ENCODE assay signal across 10 cellular contexts in genomic region chr10:116740971-116741370, GRCh38. TPM values are rescaled to one million over a fixed set of nuclear protein-coding genes. Genes with fewer than 3 reads are reported as not detected.
DNase-seq lines count a peak whose midpoint lies in the region; ATAC-seq and TF ChIP-seq lines count a peak whose summit lies in the region.
"Had no signal": no experiment of that assay in that cellular context is flagged by ENCODE, and none has a peak within 500 bp of the region (broad histone marks: within the 10 kb centered on the region; RNA-seq: fewer than 3 reads in every experiment).

No MANE protein-coding gene starts in this region.

- H3K9me3 ChIP-seq in AG04450 (ENCODE audit: control insufficient read depth, insufficient read depth, low read length) = no peaks in the 10 kb centered on the region

- ATAC-seq in left ventricle myocardium superior = no peak

- DNase-seq in AG04450 (ENCODE audit: low read depth, low spot score) (no peak), RWPE1 (ENCODE audit: low spot score) (no peak), left ventricle myocardium superior (peak; percentile 46), posterior cingulate gyrus (peak in 8 of 10 donors; percentile 27 to 89 (median 33)), mucosa of gallbladder (ENCODE audit: low spot score) (no peak), AG08396 (ENCODE audit: low spot score) (no peak)
- no peak for DNase-seq in activated CD4-positive, alpha-beta T cell treated with anti-CD3 and anti-CD28 coated beads, Interleukin-2, amount 50 U/mL, for 1 hour
- no peak for DNase-seq in activated CD4-positive, alpha-beta T cell treated with anti-CD3 and anti-CD28 coated beads, Interleukin-2, amount 50 U/mL, for 4 hours
- DNase-seq: Kasumi-1 had no signal

- no peaks in the 10 kb centered on the region for H3K27me3 ChIP-seq in AG04450 (ENCODE audit: control insufficient read depth, insufficient read depth, low read length)

- H3K4me3 ChIP-seq in AG04450 (ENCODE audit: low read depth, low read length) = peak overlapping the region; percentile 79

- intact Hi-C loops in left ventricle myocardium superior (cut with micrococcal nuclease) (no loop called here), posterior cingulate gyrus (cut with DNase I) (loop anchor here (5.0 kb wide), 1 partner anchor 49 kb away; no protein-coding TSS in a partner anchor)

- TF ChIP-seq CTCF in AG04450 (IDR thresholded peaks at IDR 0.05; ENCODE audit: low read depth, low read length) = no peak
- no peak for TF ChIP-seq CTCF in RWPE1 (conservative IDR thresholded peaks at IDR 0.05; ENCODE audit: low read depth)

- POLR2A ChIA-PET in AG04450 (lab: Yijun Ruan, JAX) (interaction anchor here (0.7 kb wide), 1 partner anchor 8 kb away, joined by 5 read pairs; no protein-coding TSS in a partner anchor), RWPE1 (lab: Yijun Ruan, JAX; ENCODE audit: low non-redundant PET) (interaction anchor here (0.6 kb wide), 1 partner anchor 31 kb away, joined by 9 read pairs; no protein-coding TSS in a partner anchor)

- CTCF ChIA-PET in AG04450 (lab: Charles Lee) = interaction anchor here (0.6 to 1.1 kb wide), 2 partner anchors 44 to 47 kb away, joined by 3 to 7 read pairs; no protein-coding TSS in a partner anchor
- CTCF ChIA-PET in RWPE1 (lab: Yijun Ruan, JAX) = interaction anchor here (0.6 kb wide), 1 partner anchor 44 kb away, joined by 5 read pairs; no protein-coding TSS in a partner anchor

- H3K27ac ChIP-seq in AG04450 (ENCODE audit: low read depth, low read length) (peak overlapping the region; percentile 47), RWPE1 (peak overlapping the region; percentile 87; the same call in 1 of the 2 replicates)

RNA-seq across cellular contexts. Expression of gene HSPA12A, which starts 1.4 kb away (rescaled TPM):
- polyA plus RNA-seq in AG04450 (2011; rRNA removed) = 20.0 and 20.5 TPM in 2 replicates
- polyA minus RNA-seq in AG04450 (2011; rRNA and poly(A)+ RNA removed) = 27.4 and 30.3 TPM in 2 replicates
- total RNA-seq in left ventricle myocardium superior (22.5 TPM), mucosa of gallbladder (16.5 TPM)
- polyA plus RNA-seq: CD8-positive, alpha-beta memory T cell had no signal

Comparison
In these comparisons a context has a peak if more than half of its experiments do, and no peak if none do; other contexts are left out.
1. DNase-seq: peak in left ventricle myocardium superior (single experiment) and posterior cingulate gyrus (8 of 10); none in AG04450 (single experiment), RWPE1 (single experiment), activated CD4-positive, alpha-beta T cell treated with anti-CD3 and anti-CD28 coated beads, Interleukin-2, amount 50 U/mL, for 1 hour (single experiment), mucosa of gallbladder (single experiment), AG08396 (single experiment) and activated CD4-positive, alpha-beta T cell treated with anti-CD3 and anti-CD28 coated beads, Interleukin-2, amount 50 U/mL, for 4 hours (0 of 2).